ENCODE assay signal across 8 cellular contexts in the genomic region with DNA sequence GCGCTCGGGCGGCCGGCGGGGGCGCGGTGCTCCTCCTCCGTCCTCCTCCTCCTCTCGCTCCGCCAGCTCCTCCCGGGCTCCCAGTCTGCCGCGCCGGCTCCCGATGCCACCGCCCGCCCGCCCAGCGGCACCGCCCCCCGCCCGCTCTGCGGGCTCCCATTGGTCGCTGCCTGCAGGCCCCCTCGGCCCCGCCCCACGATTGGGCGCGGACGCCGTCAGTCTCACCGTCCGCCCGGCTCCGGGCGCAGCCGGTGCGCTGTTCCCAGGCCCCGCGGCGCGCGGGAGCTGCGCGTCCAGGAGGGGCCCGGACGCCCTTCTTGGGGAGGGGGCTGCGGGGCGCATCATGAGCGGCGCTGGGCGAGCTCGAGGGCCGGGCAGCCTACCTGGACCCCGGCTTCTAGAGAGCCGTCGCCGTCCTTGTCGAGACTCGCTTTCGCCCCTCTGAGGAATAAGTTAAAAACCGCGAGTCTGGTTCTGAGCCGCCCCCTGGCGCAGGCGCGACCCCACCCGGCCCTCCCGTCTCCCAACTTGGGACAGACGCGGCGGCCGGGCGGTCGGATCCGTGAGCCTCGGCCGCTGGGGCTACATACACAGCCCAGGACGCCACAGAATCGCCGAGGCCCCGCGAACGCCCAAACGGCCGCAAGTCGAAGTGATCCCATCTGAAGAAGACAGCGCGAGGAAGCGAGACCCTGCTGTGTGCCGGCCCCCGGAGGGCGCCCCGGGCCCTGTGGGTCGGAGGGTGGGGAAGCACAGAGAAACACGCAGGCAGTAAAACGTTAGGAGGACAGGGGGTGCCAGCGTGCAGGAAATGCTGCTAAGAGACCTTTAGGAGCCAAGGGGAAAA. TPM values are rescaled to one million over a fixed set of nuclear protein-coding genes. Genes with fewer than 3 reads are reported as not detected.
DNase-seq lines count a peak whose midpoint lies in the region; ATAC-seq, FAIRE-seq and TF ChIP-seq lines count a peak whose summit lies in the region.

A gene with protein sequence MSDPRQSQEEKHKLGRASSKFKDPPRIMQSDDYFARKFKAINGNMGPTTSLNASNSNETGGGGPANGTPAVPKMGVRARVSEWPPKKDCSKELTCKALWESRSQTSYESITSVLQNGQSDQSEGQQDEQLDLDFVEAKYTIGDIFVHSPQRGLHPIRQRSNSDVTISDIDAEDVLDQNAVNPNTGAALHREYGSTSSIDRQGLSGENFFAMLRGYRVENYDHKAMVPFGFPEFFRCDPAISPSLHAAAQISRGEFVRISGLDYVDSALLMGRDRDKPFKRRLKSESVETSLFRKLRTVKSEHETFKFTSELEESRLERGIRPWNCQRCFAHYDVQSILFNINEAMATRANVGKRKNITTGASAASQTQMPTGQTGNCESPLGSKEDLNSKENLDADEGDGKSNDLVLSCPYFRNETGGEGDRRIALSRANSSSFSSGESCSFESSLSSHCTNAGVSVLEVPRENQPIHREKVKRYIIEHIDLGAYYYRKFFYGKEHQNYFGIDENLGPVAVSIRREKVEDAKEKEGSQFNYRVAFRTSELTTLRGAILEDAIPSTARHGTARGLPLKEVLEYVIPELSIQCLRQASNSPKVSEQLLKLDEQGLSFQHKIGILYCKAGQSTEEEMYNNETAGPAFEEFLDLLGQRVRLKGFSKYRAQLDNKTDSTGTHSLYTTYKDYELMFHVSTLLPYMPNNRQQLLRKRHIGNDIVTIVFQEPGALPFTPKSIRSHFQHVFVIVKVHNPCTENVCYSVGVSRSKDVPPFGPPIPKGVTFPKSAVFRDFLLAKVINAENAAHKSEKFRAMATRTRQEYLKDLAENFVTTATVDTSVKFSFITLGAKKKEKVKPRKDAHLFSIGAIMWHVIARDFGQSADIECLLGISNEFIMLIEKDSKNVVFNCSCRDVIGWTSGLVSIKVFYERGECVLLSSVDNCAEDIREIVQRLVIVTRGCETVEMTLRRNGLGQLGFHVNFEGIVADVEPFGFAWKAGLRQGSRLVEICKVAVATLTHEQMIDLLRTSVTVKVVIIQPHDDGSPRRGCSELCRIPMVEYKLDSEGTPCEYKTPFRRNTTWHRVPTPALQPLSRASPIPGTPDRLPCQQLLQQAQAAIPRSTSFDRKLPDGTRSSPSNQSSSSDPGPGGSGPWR (N-terminal part only) (minus strand): TSS at position 87 of the 847 bp plus-strand sequence. CDS start 114,794 bp downstream, outside the sequence.

- peak within 1 kb of the TSS; percentile 77 for H3K4me3 Mint-ChIP-seq in activated CD4-positive, alpha-beta T cell treated with anti-CD3 and anti-CD28 coated beads, Interleukin-2, amount 10 ng/mL, durations not matched to agents 7 days and 5 days
- H3K4me3 Mint-ChIP-seq in dendritic cell treated with granulocyte-macrophage colony-stimulating factor and Interleukin-4, amounts not matched to agents 40 ng/mL and 50 ng/mL, for 4 days, result peak within 1 kb of the TSS; percentile 86

- POLR2A ChIA-PET in activated CD4-positive, alpha-beta T cell treated with anti-CD3 and anti-CD28 coated beads, Interleukin-2, amount 10 ng/mL, durations not matched to agents 7 days and 5 days (lab: Charles Lee), result no interaction called here
- POLR2A ChIA-PET in HepG2 (lab: Yijun Ruan, JAX), result no interaction called here

- no peaks in the 10 kb centered on the region for H3K4me1 ChIP-seq in HepG2 (ENCODE audit: insufficient read depth, low read length)

- no peaks in the 10 kb centered on the region for H4K20me1 ChIP-seq in HepG2 (ENCODE audit: insufficient read depth, low read length)

- TF ChIP-seq POLR2A in HepG2 (IDR thresholded peaks at IDR 0.05; ENCODE audit: insufficient read depth in 1 of 2, low read depth in 2 of 2, low read length in 2 of 2), result no peak

- CTCF ChIA-PET in activated CD4-positive, alpha-beta T cell treated with anti-CD3 and anti-CD28 coated beads, Interleukin-2, amount 10 ng/mL, durations not matched to agents 7 days and 5 days (lab: Charles Lee), result interaction anchor here (0.9 kb wide), 1 partner anchor 33 kb away, joined by 4 read pairs; no protein-coding TSS in a partner anchor
- CTCF ChIA-PET in HepG2 (lab: Yijun Ruan, JAX; ENCODE audit: low intra/inter-chr PET ratio, low total read pairs), result no interaction called here

- peaks cover 31% of the 10 kb centered on the region for H3K4me1 Mint-ChIP-seq in activated CD4-positive, alpha-beta T cell treated with anti-CD3 and anti-CD28 coated beads, Interleukin-2, amount 10 ng/mL, durations not matched to agents 7 days and 5 days
- peaks cover 47% of the 10 kb centered on the region for H3K4me1 Mint-ChIP-seq in dendritic cell treated with granulocyte-macrophage colony-stimulating factor and Interleukin-4, amounts not matched to agents 40 ng/mL and 50 ng/mL, for 4 days (ENCODE audit: low read depth)

- no peak for FAIRE-seq in HepG2 (lab: Jason Lieb, UNC)

- DNase-seq in AG09309 (ENCODE audit: low read depth) (peak; percentile 74), NCI-H446 (lab: John Stamatoyannopoulos, UW) (peak; percentile 88 to 97), HepG2 (ENCODE audit: low spot score) (peak; percentile 52)
- DNase-seq in activated CD4-positive, alpha-beta T cell treated with anti-CD3 and anti-CD28 coated beads, Interleukin-2, amount 10 ng/mL, durations not matched to agents 7 days and 5 days, result peak; percentile 85
- DNase-seq in stimulated activated CD4-positive, alpha-beta T cell treated with anti-CD3 and anti-CD28 coated beads, Interleukin-2, amount 100 ng/mL, for 4 hours (ENCODE audit: low read depth), result peak; percentile 78

- H3K27ac ChIP-seq in HepG2 (ENCODE audit: extremely low read length, insufficient read depth, low read length), result no peak within 1 kb of the TSS

- no peak within 1 kb of the TSS for H2AFZ ChIP-seq in HepG2 (ENCODE audit: low read length)

- TF ChIP-seq EP300 in HepG2 (IDR thresholded peaks at IDR 0.05; ENCODE audit: low read depth in 2 of 2, low read length in 2 of 2), result no peak
- no peak for TF ChIP-seq EP300 in HepG2 (CRISPR knock-in tag; IDR thresholded peaks at IDR 0.05; ENCODE audit: borderline replicate concordance)

- no peaks in the 10 kb centered on the region for H3K36me3 Mint-ChIP-seq in activated CD4-positive, alpha-beta T cell treated with anti-CD3 and anti-CD28 coated beads, Interleukin-2, amount 10 ng/mL, durations not matched to agents 7 days and 5 days (ENCODE audit: low read depth)
- peaks cover 7% of the 10 kb centered on the region for H3K36me3 Mint-ChIP-seq in dendritic cell treated with granulocyte-macrophage colony-stimulating factor and Interleukin-4, amounts not matched to agents 40 ng/mL and 50 ng/mL, for 4 days (ENCODE audit: low read depth)

- H3K27me3 Mint-ChIP-seq in activated CD4-positive, alpha-beta T cell treated with anti-CD3 and anti-CD28 coated beads, Interleukin-2, amount 10 ng/mL, durations not matched to agents 7 days and 5 days, result peaks cover 43% of the 10 kb centered on the region
- no peaks in the 10 kb centered on the region for H3K27me3 Mint-ChIP-seq in dendritic cell treated with granulocyte-macrophage colony-stimulating factor and Interleukin-4, amounts not matched to agents 40 ng/mL and 50 ng/mL, for 4 days

- no peak within 1 kb of the TSS for H3K9ac ChIP-seq in HepG2 (ENCODE audit: insufficient read depth, low read depth, low read length)

- TF ChIP-seq RAD21 in HepG2 (CRISPR knock-in tag; IDR thresholded peaks at IDR 0.05), result no peak

- WGBS in HepG2 (ENCODE audit: low lambda C conversion rate), result 3% methylated on average over 23 of the region's 98 CpGs

- no peaks in the 10 kb centered on the region for H3K36me3 ChIP-seq in HepG2 (replicated peaks in 1 of 2; ENCODE audit: control insufficient read depth in 1 of 2, insufficient read depth in 2 of 2, low read length in 2 of 2)

- peak; percentile 63 for TF ChIP-seq CTCF in AG09309 (IDR thresholded peaks at IDR 0.05; ENCODE audit: control insufficient read depth, insufficient read depth, low read depth, low read length, missing control alignments)
- peak; percentile 57 for TF ChIP-seq CTCF in HepG2 (CRISPR knock-in tag; IDR thresholded peaks at IDR 0.05)

- peak; percentile 99 for ATAC-seq in GM19035 (IDR thresholded peaks at IDR 0.05; ENCODE audit: unreplicated experiment)
- ATAC-seq in HG03354 (IDR thresholded peaks at IDR 0.05; ENCODE audit: poor library complexity, severe bottlenecking, unreplicated experiment), result peak; percentile 96
- peak; percentile 99 for ATAC-seq in HepG2

- H3K4me3 ChIP-seq in AG09309 (ENCODE audit: control insufficient read depth, low read depth, low read length), result peak within 1 kb of the TSS; percentile 63
- peak within 1 kb of the TSS; percentile 52 to 63 (median 56); a peak in 4 of 6 replicates for H3K4me3 ChIP-seq in HepG2 (replicated peaks in 1 of 3; ENCODE audit: insufficient read depth in 1 of 3, low read depth in 2 of 3, low read length in 3 of 3)

- no TSS peak for BruUV-seq in HepG2 (replicated peaks; lab: Mats Ljungman, UMichigan)

- no peaks in the 10 kb centered on the region for H3K79me2 ChIP-seq in HepG2 (ENCODE audit: insufficient read depth, low read length)

- peak within 1 kb of the TSS; percentile 60 for H3K4me2 ChIP-seq in HepG2 (ENCODE audit: low read depth, low read length)

- no peak within 1 kb of the TSS for H3K27ac Mint-ChIP-seq in activated CD4-positive, alpha-beta T cell treated with anti-CD3 and anti-CD28 coated beads, Interleukin-2, amount 10 ng/mL, durations not matched to agents 7 days and 5 days
- peak within 1 kb of the TSS; percentile 86 for H3K27ac Mint-ChIP-seq in dendritic cell treated with granulocyte-macrophage colony-stimulating factor and Interleukin-4, amounts not matched to agents 40 ng/mL and 50 ng/mL, for 4 days

- intact Hi-C loops in dendritic cell treated with granulocyte-macrophage colony-stimulating factor and Interleukin-4, amounts not matched to agents 40 ng/mL and 50 ng/mL, for 4 days (cut with micrococcal nuclease), result loop anchor here (5.0 to 10.0 kb wide), 3 partner anchors 322 to 482 kb away; partner anchors contain the start of gene NTPCR
- intact Hi-C loops in HepG2 (cut with micrococcal nuclease; ENCODE audit: unreplicated experiment), result loop anchor here (1.0 to 10.0 kb wide), 3 partner anchors 325 to 765 kb away; partner anchors contain the start of gene NTPCR

- peaks cover 5 to 48% of the 10 kb centered on the region in 2 experiments; a peak in 4 of 5 replicates for H3K27me3 ChIP-seq in HepG2 (ENCODE audit: control insufficient read depth in 1 of 2, insufficient read depth in 2 of 2, low read length in 2 of 2)

- H3K9me3 ChIP-seq in HepG2 (ENCODE audit: low read length), result no peaks in the 10 kb centered on the region

- in situ Hi-C loops in HepG2 (cut with HindIII; ENCODE audit: extremely low pct_ligation_motif_present, low pct_unique_long_range_greater_than_20kb), result loop anchor here (5.0 kb wide), 1 partner anchor 607 kb away; no protein-coding TSS in a partner anchor

- H3K9me3 Mint-ChIP-seq in activated CD4-positive, alpha-beta T cell treated with anti-CD3 and anti-CD28 coated beads, Interleukin-2, amount 10 ng/mL, durations not matched to agents 7 days and 5 days, result no peaks in the 10 kb centered on the region
- no peaks in the 10 kb centered on the region for H3K9me3 Mint-ChIP-seq in dendritic cell treated with granulocyte-macrophage colony-stimulating factor and Interleukin-4, amounts not matched to agents 40 ng/mL and 50 ng/mL, for 4 days

RNA-seq across cellular contexts. Expression of the gene that starts here (rescaled TPM):
- total RNA-seq in activated CD4-positive, alpha-beta T cell treated with anti-CD3 and anti-CD28 coated beads, Interleukin-2, amount 10 ng/mL, durations not matched to agents 7 days and 5 days, result under 1 TPM; 0.62 to 0.77 TPM
- 0.03 TPM in 1 of 2 replicates, not detected in the other for total RNA-seq in HepG2 (2016; rRNA removed; fragmentation: Illumina TruSeq; extraction: Trizol)
- total RNA-seq in HepG2 (2016; cell fraction: cytosol; rRNA removed; fragmentation: Illumina TruSeq; extraction: Trizol; ENCODE audit: low read depth), result not detected in 2 replicates
- total RNA-seq in HepG2 (2016; cell fraction: insoluble cytoplasmic fraction; rRNA removed; fragmentation: Illumina TruSeq; extraction: Trizol), result not detected in 2 replicates
- 0.03 TPM in 1 of 2 replicates, not detected in the other for total RNA-seq in HepG2 (2016; cell fraction: membrane; rRNA removed; fragmentation: Illumina TruSeq; extraction: Trizol)
- total RNA-seq in HepG2 (2016; cell fraction: nucleus; rRNA removed; fragmentation: Illumina TruSeq; extraction: Trizol), result not detected in 2 replicates
- 0.01 and 0.03 TPM in 2 replicates for polyA plus RNA-seq in HepG2 (2011; rRNA removed)
- polyA plus RNA-seq in HepG2 (2011; cell fraction: cytosol; rRNA removed), result 0.01 TPM in 1 of 2 replicates, not detected in the other
- 0.05 TPM in 1 of 2 replicates, not detected in the other for polyA plus RNA-seq in HepG2 (2011; cell fraction: nucleus; rRNA removed)
- polyA plus RNA-seq in HepG2 (2012), result not detected in 2 replicates
- not detected in 2 replicates for polyA plus RNA-seq in HepG2 (2016; cell fraction: cytosol; fragmentation: Illumina TruSeq; extraction: Trizol; ENCODE audit: low read depth)
- not detected in 2 replicates for polyA plus RNA-seq in HepG2 (2016; cell fraction: insoluble cytoplasmic fraction; fragmentation: Illumina TruSeq; extraction: Trizol; ENCODE audit: low read depth)
- not detected in 2 replicates for polyA plus RNA-seq in HepG2 (2016; cell fraction: membrane; fragmentation: Illumina TruSeq; extraction: Trizol; ENCODE audit: low read depth)
- polyA plus RNA-seq in HepG2 (2016; cell fraction: nucleus; fragmentation: Illumina TruSeq; extraction: Trizol; ENCODE audit: insufficient read depth, low read depth), result not detected in 2 replicates
- polyA minus RNA-seq in HepG2 (2011; rRNA and poly(A)+ RNA removed; ENCODE audit: low replicate concordance), result 0.77 TPM in 1 of 2 replicates, not detected in the other
- polyA minus RNA-seq in HepG2 (2011; cell fraction: cytosol; rRNA and poly(A)+ RNA removed), result not detected in 2 replicates
- polyA minus RNA-seq in HepG2 (2011; cell fraction: nucleus; rRNA and poly(A)+ RNA removed), result not detected in 2 replicates

Comparison
In these comparisons a context has a peak if more than half of its experiments do, and no peak if none do; other contexts are left out.
1. Peak in DNase-seq in activated CD4-positive, alpha-beta T cell treated with anti-CD3 and anti-CD28 coated beads, Interleukin-2, amount 10 ng/mL, durations not matched to agents 7 days and 5 days; RNA of the gene not detected or under 1 TPM.
2. Peak in DNase-seq, ATAC-seq, H3K4me3 ChIP-seq and H3K4me2 ChIP-seq in HepG2; RNA of the gene not detected or under 1 TPM.